Comparison of ENCODE assay signal across 8 cellular contexts in the genomic region with DNA sequence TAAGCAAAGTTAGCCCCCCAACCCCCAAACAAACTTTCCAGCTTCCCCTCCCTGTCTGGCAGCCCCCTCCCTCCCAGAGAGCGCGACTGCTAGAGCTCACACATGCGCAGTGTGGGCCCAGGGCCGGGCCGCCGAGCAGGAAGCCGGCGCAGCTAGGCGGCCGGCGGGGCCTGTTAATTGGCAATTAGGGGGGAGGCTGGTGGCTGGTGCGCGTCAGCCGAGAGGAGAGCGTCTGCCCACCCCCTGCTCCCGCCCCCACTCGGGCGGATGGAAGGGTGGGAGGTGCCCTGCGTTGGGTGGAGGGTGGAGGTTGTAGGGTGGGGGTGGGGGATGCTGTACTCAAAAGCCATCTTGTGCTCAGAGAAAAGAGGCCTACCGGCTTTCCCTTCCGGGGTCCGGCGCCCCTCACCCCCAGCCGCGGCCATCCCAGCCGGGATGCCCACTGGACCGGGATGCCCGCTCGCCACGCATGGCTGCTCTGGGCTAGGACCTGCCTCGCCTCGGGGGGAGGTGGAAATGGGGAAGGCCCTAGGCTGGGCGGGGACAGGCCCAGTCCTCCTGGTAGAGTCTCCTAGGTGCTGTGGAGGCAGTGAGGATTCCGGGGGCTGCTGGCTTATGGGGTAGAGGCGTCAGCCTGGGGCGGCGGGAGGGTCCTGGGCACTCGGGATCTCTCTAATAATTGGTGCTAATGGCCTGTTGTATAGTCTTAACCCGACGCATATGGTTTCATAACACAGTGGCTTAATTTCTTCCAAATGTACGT. TPM values are rescaled to one million over a fixed set of nuclear protein-coding genes. Genes with fewer than 3 reads are reported as not detected.
DNase-seq lines count a peak whose midpoint lies in the region; ATAC-seq, FAIRE-seq and TF ChIP-seq lines count a peak whose summit lies in the region.

No MANE protein-coding gene starts in this region.

- no peaks in the 10 kb centered on the region for H3F3A ChIP-seq in smooth muscle cell (ENCODE audit: low read depth)

- H3K36me3 ChIP-seq in smooth muscle cell (ENCODE audit: low read depth) = no peaks in the 10 kb centered on the region

- H4K20me1 ChIP-seq in smooth muscle cell (ENCODE audit: low read depth) = no peaks in the 10 kb centered on the region

- H3K9me3 ChIP-seq in iPS-18c (ENCODE audit: control insufficient read depth, insufficient read depth, low read length) (peaks cover 2% of the 10 kb centered on the region), smooth muscle cell (replicated peaks; ENCODE audit: low read depth) (no peaks in the 10 kb centered on the region)

- peak; percentile 72 for ATAC-seq in HG02588 (IDR thresholded peaks at IDR 0.05; ENCODE audit: unreplicated experiment)

- no peak for TF ChIP-seq CTCF in smooth muscle cell (IDR thresholded peaks at IDR 0.05; ENCODE audit: borderline replicate concordance, insufficient read depth, poor library complexity, severe bottlenecking)

- peak overlapping the region; percentile 68 for H3K9ac ChIP-seq in smooth muscle cell (ENCODE audit: low read depth)

- peak overlapping the region; percentile 28 for H2AFZ ChIP-seq in smooth muscle cell (ENCODE audit: low read depth)

- DNase-seq in GM12891 (ENCODE audit: insufficient read length, low spot score) (peak; percentile 95), NCI-H1417 treated with DMSO at 0.1 percent for 48 hours (lab: John Stamatoyannopoulos, UW) (peak; percentile 91), T-helper 2 cell (peak; percentile 40 to 79 (median 63)), astrocyte of the hippocampus (ENCODE audit: low read depth, low spot score) (peak; percentile 28), smooth muscle cell (lab: John Stamatoyannopoulos, UW; ENCODE audit: unreplicated experiment) (peak; percentile 46), T1000 (lab: John Stamatoyannopoulos, UW) (no peak)

- 5% methylated on average over 22 of the region's 41 CpGs for WGBS in smooth muscle cell (ENCODE audit: low lambda C conversion rate)

- peaks cover 18% of the 10 kb centered on the region for H3K79me2 ChIP-seq in smooth muscle cell (ENCODE audit: low read depth)

- peaks cover 3% of the 10 kb centered on the region for H3K4me1 ChIP-seq in smooth muscle cell (ENCODE audit: low read depth)

- H3K4me3 ChIP-seq in iPS-18c (ENCODE audit: insufficient read depth, low read depth, low read length) = peak overlapping the region; percentile 34
- peak overlapping the region; percentile 42 for H3K4me3 ChIP-seq in smooth muscle cell

- H3K27ac ChIP-seq in smooth muscle cell (ENCODE audit: low read depth) = peak overlapping the region; percentile 87

- FAIRE-seq in GM12891 (lab: Jason Lieb, UNC) = peak; percentile 81

- H3K4me2 ChIP-seq in smooth muscle cell = peak overlapping the region; percentile 82

- peaks cover 90% of the 10 kb centered on the region for H3K27me3 ChIP-seq in smooth muscle cell (ENCODE audit: low read depth)

- TF ChIP-seq POLR2A in GM12891 (IDR thresholded peaks at IDR 0.05; ENCODE audit: low read depth, low read length) = 0 out of 2 replicates have a peak, but pooled peaks have one; percentile 28

TF ChIP-seq in GM12891, 5 proteins besides CTCF, POLR2A, EP300 and RAD21:
- TF ChIP-seq POU2F2 (IDR thresholded peaks at IDR 0.05; ENCODE audit: low read depth, low read length) (no peak), SPI1 (IDR thresholded peaks at IDR 0.05; ENCODE audit: low read depth, low read length) (no peak), POLR2AphosphoS5 (IDR thresholded peaks at IDR 0.05; ENCODE audit: low read depth, low read length) (no peak), PAX5 (IDR thresholded peaks at IDR 0.05; ENCODE audit: insufficient read depth, low read length, severe bottlenecking) (peak; percentile 92), TAF1 (IDR thresholded peaks at IDR 0.05; ENCODE audit: low read depth, low read length) (peak; percentile 38; the same call in 1 of the 2 replicates)

RNA-seq across cellular contexts. Expression of gene HOXC8, which starts 9.2 kb away (rescaled TPM):
- polyA plus RNA-seq in GM12891 (2012; ENCODE audit: low read depth, missing spikeins) = not detected
- total RNA-seq in smooth muscle cell = 1.4 and 1.6 TPM in 2 replicates
- polyA plus RNA-seq in smooth muscle cell = 3.8 and 4.4 TPM in 2 replicates

RNA-seq across cellular contexts. Expression of gene HOXC6, which starts 10.2 kb away (rescaled TPM):
- 0.14 TPM for polyA plus RNA-seq in GM12891 (2012; ENCODE audit: low read depth, missing spikeins)
- 3.0 and 3.1 TPM in 2 replicates for total RNA-seq in smooth muscle cell
- polyA plus RNA-seq in smooth muscle cell = 8.3 and 12.3 TPM in 2 replicates

RNA-seq across cellular contexts. Expression of gene HOXC5, which starts 14.8 kb away (rescaled TPM):
- polyA plus RNA-seq in GM12891 (2012; ENCODE audit: low read depth, missing spikeins) = not detected
- total RNA-seq in smooth muscle cell = 1.3 TPM in 1 of 2 replicates, not detected in the other
- 0.54 TPM in 1 of 2 replicates, not detected in the other for polyA plus RNA-seq in smooth muscle cell

RNA-seq across cellular contexts. Expression of gene HOXC9, which starts 18.1 kb away (rescaled TPM):
- 0.06 TPM for polyA plus RNA-seq in GM12891 (2012; ENCODE audit: low read depth, missing spikeins)
- 0.54 and 1.2 TPM in 2 replicates for total RNA-seq in smooth muscle cell
- 2.5 and 2.7 TPM in 2 replicates for polyA plus RNA-seq in smooth muscle cell

RNA-seq across cellular contexts. Expression of gene HOXC10, which starts 33.1 kb away (rescaled TPM):
- polyA plus RNA-seq in GM12891 (2012; ENCODE audit: low read depth, missing spikeins) = not detected
- total RNA-seq in smooth muscle cell = not detected in 2 replicates
- polyA plus RNA-seq in smooth muscle cell = 0.66 and 0.67 TPM in 2 replicates
